10 cellular contexts compared by ENCODE assay signal in genomic region chr20:46699651-46700359, GRCh38. TPM values are rescaled to one million over a fixed set of nuclear protein-coding genes. Genes with fewer than 3 reads are reported as not detected.
A peak's percentile ranks its signal among the peaks of the same experiment; 100 is the strongest.
DNase-seq lines count a peak whose midpoint lies in the region; ATAC-seq and TF ChIP-seq lines count a peak whose summit lies in the region.
"Had no signal": no experiment of that assay in that cellular context is flagged by ENCODE, and none has a peak within 500 bp of the region (broad histone marks: within the 10 kb centered on the region; RNA-seq: fewer than 3 reads in every experiment).

No MANE protein-coding gene starts in this region.

- TF ChIP-seq EP300 in esophagus muscularis mucosa (IDR thresholded peaks at IDR 0.05), result no peak
- no peak for TF ChIP-seq EP300 in upper lobe of left lung (IDR thresholded peaks at IDR 0.05)

- H3K27me3 ChIP-seq in heart right ventricle, result peaks cover 0 to 27% (median 13%) of the 10 kb centered on the region in 7 donors
- H3K27me3 ChIP-seq in Peyer's patch, result peaks cover 0 to 3% of the 10 kb centered on the region in 2 donors
- peaks cover 0 to 14% (median 0%) of the 10 kb centered on the region in 4 donors for H3K27me3 ChIP-seq in esophagus muscularis mucosa
- H3K27me3 ChIP-seq in upper lobe of left lung, result no peaks in the 10 kb centered on the region

- TF ChIP-seq CTCF in heart right ventricle (IDR thresholded peaks at IDR 0.05) (peak in 7 of 9 donors; percentile 14 to 59 (median 36)), Peyer's patch (IDR thresholded peaks at IDR 0.05) (peak in 4 of 6 experiments; percentile 24 to 41 (median 32)), esophagus muscularis mucosa (IDR thresholded peaks at IDR 0.05) (peak in 2 of 3 experiments; percentile 10 to 34), upper lobe of left lung (IDR thresholded peaks at IDR 0.05) (peak in 4 of 6 experiments; percentile 23 to 37 (median 30))

- no peak for ATAC-seq in heart right ventricle
- ATAC-seq in upper lobe of left lung (ENCODE audit: low FRiP score in 2 of 2), result peak in 1 of 2 donors; percentile 58

- H3K9me3 Mint-ChIP-seq in activated CD4-positive, alpha-beta memory T cell treated with anti-CD3 and anti-CD28 coated beads for 36 hours, result no peaks in the 10 kb centered on the region
- H3K9me3 Mint-ChIP-seq: memory B cell had no signal

- no peak overlapping the region for H3K4me3 Mint-ChIP-seq in activated CD4-positive, alpha-beta memory T cell treated with anti-CD3 and anti-CD28 coated beads for 36 hours
- H3K4me3 Mint-ChIP-seq: memory B cell had no signal

- peaks cover 0 to 4% (median 0%) of the 10 kb centered on the region in 11 donors for H3K9me3 ChIP-seq in heart right ventricle
- H3K9me3 ChIP-seq in Peyer's patch, result no peaks in the 10 kb centered on the region
- H3K9me3 ChIP-seq in esophagus muscularis mucosa, result no peaks in the 10 kb centered on the region
- no peaks in the 10 kb centered on the region for H3K9me3 ChIP-seq in upper lobe of left lung

- no peak for TF ChIP-seq POLR2A in Peyer's patch (IDR thresholded peaks at IDR 0.05)
- TF ChIP-seq POLR2A in esophagus muscularis mucosa (IDR thresholded peaks at IDR 0.05; ENCODE audit: low read depth), result no peak
- TF ChIP-seq POLR2A in upper lobe of left lung (IDR thresholded peaks at IDR 0.05), result no peak

- POLR2A ChIA-PET in activated CD4-positive, alpha-beta memory T cell treated with anti-CD3 and anti-CD28 coated beads for 36 hours (lab: Charles Lee), result no interaction called here

- no peaks in the 10 kb centered on the region for H3K4me1 ChIP-seq in heart right ventricle
- no peaks in the 10 kb centered on the region for H3K4me1 ChIP-seq in Peyer's patch
- H3K4me1 ChIP-seq in esophagus muscularis mucosa, result no peaks in the 10 kb centered on the region
- no peaks in the 10 kb centered on the region for H3K4me1 ChIP-seq in upper lobe of left lung

- no peaks in the 10 kb centered on the region for H3K36me3 ChIP-seq in heart right ventricle
- H3K36me3 ChIP-seq in Peyer's patch, result no peaks in the 10 kb centered on the region
- no peaks in the 10 kb centered on the region for H3K36me3 ChIP-seq in esophagus muscularis mucosa
- no peaks in the 10 kb centered on the region for H3K36me3 ChIP-seq in upper lobe of left lung

- CTCF ChIA-PET in activated CD4-positive, alpha-beta memory T cell treated with anti-CD3 and anti-CD28 coated beads for 36 hours (lab: Charles Lee), result interaction anchor here (0.7 to 1.3 kb wide), 2 partner anchors 10 to 181 kb away, joined by 3 to 6 read pairs; partner anchors contain the start of gene TP53RK

- intact Hi-C loops in heart right ventricle (cut with DNase I) (no loop called here), cardiac septum (cut with DNase I) (no loop called here), esophagus muscularis mucosa (cut with DNase I) (no loop called here)
- intact Hi-C loops in activated CD4-positive, alpha-beta memory T cell treated with anti-CD3 and anti-CD28 coated beads for 36 hours (cut with micrococcal nuclease), result no loop called here

- WGBS in heart right ventricle, 2 donors, result 48 to 50% methylated on average over 12 of the region's 12 CpGs
- 55% methylated on average over 12 of the region's 12 CpGs for WGBS in esophagus muscularis mucosa
- 62% methylated on average over 12 of the region's 12 CpGs for WGBS in upper lobe of left lung, 2 donors

- H3K27me3 Mint-ChIP-seq in activated CD4-positive, alpha-beta memory T cell treated with anti-CD3 and anti-CD28 coated beads for 36 hours, result peaks cover 26% of the 10 kb centered on the region

- no peak overlapping the region for H3K27ac Mint-ChIP-seq in activated CD4-positive, alpha-beta memory T cell treated with anti-CD3 and anti-CD28 coated beads for 36 hours
- H3K27ac Mint-ChIP-seq: memory B cell had no signal

- H3K27ac ChIP-seq in heart right ventricle, result no peak overlapping the region
- no peak overlapping the region for H3K27ac ChIP-seq in Peyer's patch
- H3K27ac ChIP-seq in esophagus muscularis mucosa (replicated peaks in 1 of 4), result no peak overlapping the region
- H3K27ac ChIP-seq in upper lobe of left lung, result no peak overlapping the region

- no peak overlapping the region for H3K4me3 ChIP-seq in heart right ventricle
- H3K4me3 ChIP-seq in Peyer's patch, result no peak overlapping the region
- no peak overlapping the region for H3K4me3 ChIP-seq in esophagus muscularis mucosa
- no peak overlapping the region for H3K4me3 ChIP-seq in upper lobe of left lung

- no peaks in the 10 kb centered on the region for H3K36me3 Mint-ChIP-seq in activated CD4-positive, alpha-beta memory T cell treated with anti-CD3 and anti-CD28 coated beads for 36 hours

- H3K4me1 Mint-ChIP-seq in activated CD4-positive, alpha-beta memory T cell treated with anti-CD3 and anti-CD28 coated beads for 36 hours (ENCODE audit: low read depth), result no peaks in the 10 kb centered on the region
- H3K4me1 Mint-ChIP-seq: memory B cell had no signal

- DNase-seq in heart right ventricle (no peak), cardiac septum (ENCODE audit: low spot score) (no peak), Peyer's patch (no peak), esophagus muscularis mucosa (ENCODE audit: extremely low spot score) (no peak), upper lobe of left lung (no peak), activated T-cell treated with anti-CD3 and anti-CD28 coated beads for 4 hours (no peak), NCI-H2081 (lab: John Stamatoyannopoulos, UW) (no peak)
- no peak for DNase-seq in activated CD4-positive, alpha-beta memory T cell treated with anti-CD3 and anti-CD28 coated beads for 36 hours
- DNase-seq: activated T-cell treated with anti-CD3 and anti-CD28 coated beads, Interleukin-2, amount 50 U/mL, for 1 hour had no signal

RNA-seq across cellular contexts. Expression of gene SLC2A10, which starts 9.6 kb away (rescaled TPM):
- total RNA-seq in heart right ventricle (1 to 10 TPM; 1.1 to 5.2 (median 2.5) TPM), cardiac septum (2.7 TPM), Peyer's patch (10 to 100 TPM in 3 of 4 donors, 1 to 10 TPM in 1; 8.3 to 19.0 (median 15.4) TPM), esophagus muscularis mucosa (10 to 100 TPM in 3 of 4 donors, 1 to 10 TPM in 1; 9.6 to 27.0 (median 15.3) TPM), upper lobe of left lung (10 to 100 TPM in 4 of 6 donors, 1 to 10 TPM in 2; 5.5 to 93.2 (median 13.8) TPM)
- 1 to 10 TPM; 1.9 to 3.4 TPM for polyA plus RNA-seq in heart right ventricle
- total RNA-seq in activated CD4-positive, alpha-beta memory T cell treated with anti-CD3 and anti-CD28 coated beads for 36 hours, result not detected

RNA-seq across cellular contexts. Expression of gene TP53RK, which starts 10.6 kb away (rescaled TPM):
- 1 to 10 TPM; 3.5 to 7.3 (median 6.4) TPM for total RNA-seq in heart right ventricle
- 1 to 10 TPM; 6.9 to 7.8 TPM for polyA plus RNA-seq in heart right ventricle
- 6.4 TPM for total RNA-seq in cardiac septum
- total RNA-seq in Peyer's patch, result 10 to 100 TPM in 2 of 4 donors, 1 to 10 TPM in 2; 7.4 to 12.1 (median 10.6) TPM
- total RNA-seq in esophagus muscularis mucosa, result 10 to 100 TPM; 19.9 to 22.2 (median 21.0) TPM
- 10 to 100 TPM in 4 of 6 donors, 1 to 10 TPM in 2; 8.1 to 21.9 (median 12.5) TPM for total RNA-seq in upper lobe of left lung
- total RNA-seq in activated CD4-positive, alpha-beta memory T cell treated with anti-CD3 and anti-CD28 coated beads for 36 hours, result 10 to 100 TPM; 12.1 to 12.3 TPM

RNA-seq across cellular contexts. Expression of gene SLC13A3, which starts 48.5 kb away (rescaled TPM):
- total RNA-seq in heart right ventricle (1 to 10 TPM in 1 of 10 donors, under 1 TPM in 9; 0.13 to 1.2 (median 0.60) TPM), cardiac septum (0.57 TPM), Peyer's patch (10 to 100 TPM in 1 of 4 donors, 1 to 10 TPM in 1, not detected in 2; 1.3 to 10.7 TPM), esophagus muscularis mucosa (under 1 TPM; 0.42 to 0.66 (median 0.61) TPM), upper lobe of left lung (10 to 100 TPM in 1 of 6 donors, 1 to 10 TPM in 4, under 1 TPM in 1; 0.88 to 11.5 (median 1.3) TPM)
- polyA plus RNA-seq in heart right ventricle, result under 1 TPM; 0.29 to 0.61 TPM
- total RNA-seq in activated CD4-positive, alpha-beta memory T cell treated with anti-CD3 and anti-CD28 coated beads for 36 hours, result under 1 TPM in 1 of 2 experiments, not detected in 1; 0.10 TPM
